8 cellular contexts compared by ENCODE assay signal in genomic region chr3:43996379-43997301, GRCh38.
A peak's percentile ranks its signal among the peaks of the same experiment; 100 is the strongest.
DNase-seq lines count a peak whose midpoint lies in the region; ATAC-seq, FAIRE-seq and TF ChIP-seq lines count a peak whose summit lies in the region.

No MANE protein-coding gene starts in this region.

- no peaks in the 10 kb centered on the region for H3K9me1 ChIP-seq in keratinocyte (ENCODE audit: control insufficient read depth, extremely low read depth, insufficient read depth, low read length)

- H3K4me2 ChIP-seq in keratinocyte (ENCODE audit: control insufficient read depth, extremely low read depth, insufficient read depth, low read depth, low read length) = peak overlapping the region; percentile 98

- H4K20me1 ChIP-seq in keratinocyte (ENCODE audit: control insufficient read depth, extremely low read depth, insufficient read depth, low read length) = no peaks in the 10 kb centered on the region

- peaks cover 46% of the 10 kb centered on the region for H3K4me1 ChIP-seq in keratinocyte (ENCODE audit: control insufficient read depth, extremely low read depth, insufficient read depth, low read length)
- H3K4me1 ChIP-seq in stomach smooth muscle (ENCODE audit: control insufficient read depth, insufficient read depth, low read length) = peaks cover 48% of the 10 kb centered on the region

- H3K9me3 ChIP-seq in keratinocyte (ENCODE audit: control insufficient read depth, low read depth, low read length) (no peaks in the 10 kb centered on the region), stomach smooth muscle (ENCODE audit: control insufficient read depth in 2 of 2, low read length in 2 of 2) (peaks cover 0 to 2% of the 10 kb centered on the region in 2 donors)

- DNase-seq in stimulated activated CD4-positive, alpha-beta T cell treated with anti-CD3 and anti-CD28 coated beads, Interleukin-15, amount 100 ng/mL, for 24 hours = peak; percentile 42
- no peak for DNase-seq in stimulated activated CD4-positive, alpha-beta T cell treated with anti-CD3 and anti-CD28 coated beads, Interleukin-4, amount 100 ng/mL, for 24 hours
- peak; percentile 13 for DNase-seq in NCI-H510A (lab: John Stamatoyannopoulos, UW)
- no peak for DNase-seq in keratinocyte (ENCODE audit: low read depth, low spot score)

- H3K27me3 Mint-ChIP-seq in brain = peaks cover 95% of the 10 kb centered on the region

- TF ChIP-seq CTCF in brain (conservative IDR thresholded peaks at IDR 0.05) = peak in 1 of 2 experiments; percentile 51
- TF ChIP-seq CTCF in keratinocyte (optimal IDR thresholded peaks at IDR 0.05 in 1 of 3, IDR thresholded peaks at IDR 0.05 in 1 of 3, conservative IDR thresholded peaks at IDR 0.05 in 1 of 3; ENCODE audit: extremely low read depth in 1 of 3, insufficient read depth in 2 of 3, low read length in 3 of 3) = peak; percentile 21 to 67 (median 41)

- no peak overlapping the region for H3K27ac Mint-ChIP-seq in brain

- no peak for FAIRE-seq in keratinocyte (lab: Jason Lieb, UNC)

- peaks cover 4% of the 10 kb centered on the region for H3K36me3 Mint-ChIP-seq in brain

- no peaks in the 10 kb centered on the region for H3K36me3 ChIP-seq in keratinocyte (ENCODE audit: control insufficient read depth in 2 of 2, extremely low read depth in 1 of 2, insufficient read depth in 2 of 2, low read length in 2 of 2)
- H3K36me3 ChIP-seq in stomach smooth muscle (ENCODE audit: control insufficient read depth in 2 of 2, insufficient read depth in 2 of 2, low read length in 2 of 2) = no peaks in the 10 kb centered on the region

- H3K27me3 ChIP-seq in keratinocyte (ENCODE audit: control insufficient read depth, extremely low read depth, insufficient read depth, low read length) (peaks cover 57% of the 10 kb centered on the region), stomach smooth muscle (ENCODE audit: control insufficient read depth in 1 of 2, insufficient read depth in 2 of 2, low read length in 2 of 2) (peaks cover 54 to 76% of the 10 kb centered on the region in 2 donors)

- peak overlapping the region; percentile 85 to 89 (median 87) for H3K4me3 Mint-ChIP-seq in brain

- peak overlapping the region; percentile 81 for H2AFZ ChIP-seq in keratinocyte (ENCODE audit: control insufficient read depth, low read length)

- H3K9ac ChIP-seq in keratinocyte (ENCODE audit: control insufficient read depth, extremely low read depth, insufficient read depth, low read length) (peak overlapping the region; percentile 33), stomach smooth muscle (ENCODE audit: low read length in 2 of 2) (no peak overlapping the region)

- H3K4me3 ChIP-seq in keratinocyte (ENCODE audit: control insufficient read depth in 2 of 3, extremely low read depth in 1 of 3, insufficient read depth in 2 of 3, low read depth in 1 of 3, low read length in 3 of 3) (peak overlapping the region; percentile 17 to 80 (median 61)), stomach smooth muscle (ENCODE audit: low read length in 2 of 2) (peak overlapping the region; percentile 52 to 57)

- H3K27ac ChIP-seq in keratinocyte (ENCODE audit: control insufficient read depth, insufficient read depth, low read length) = no peak overlapping the region
- no peak overlapping the region for H3K27ac ChIP-seq in stomach smooth muscle (ENCODE audit: low read length)

- H3K9me3 Mint-ChIP-seq in brain = peaks cover 19 to 31% (median 22%) of the 10 kb centered on the region in 5 experiments

- dilution Hi-C loops in keratinocyte (cut with MboI; ENCODE audit: extremely low pct_ligation_motif_present, low sequenced_read_pairs) = no loop called here

- H3K4me1 Mint-ChIP-seq in brain = peaks cover 54% of the 10 kb centered on the region

- peaks cover 5% of the 10 kb centered on the region for H3K79me2 ChIP-seq in keratinocyte (ENCODE audit: control insufficient read depth, insufficient read depth, low read length)

- ATAC-seq in GM18907 (IDR thresholded peaks at IDR 0.05; ENCODE audit: unreplicated experiment) (no peak), HG03159 (IDR thresholded peaks at IDR 0.05; ENCODE audit: unreplicated experiment) (no peak)

Comparison
In these comparisons a context has a peak if more than half of its experiments do, and no peak if none do; other contexts are left out.
1. DNase-seq: peak in stimulated activated CD4-positive, alpha-beta T cell treated with anti-CD3 and anti-CD28 coated beads, Interleukin-15, amount 100 ng/mL, for 24 hours (single experiment) and NCI-H510A (single experiment); none in stimulated activated CD4-positive, alpha-beta T cell treated with anti-CD3 and anti-CD28 coated beads, Interleukin-4, amount 100 ng/mL, for 24 hours (single experiment) and keratinocyte (single experiment).